Comparison of ENCODE assay signal across 8 cellular contexts in genomic region chr10:114045071-114045737, GRCh38. TPM values are rescaled to one million over a fixed set of nuclear protein-coding genes. Genes with fewer than 3 reads are reported as not detected.
A peak's percentile ranks its signal among the peaks of the same experiment; 100 is the strongest.
DNase-seq lines count a peak whose midpoint lies in the region; ATAC-seq and TF ChIP-seq lines count a peak whose summit lies in the region.

No MANE protein-coding gene starts in this region.

- no peaks in the 10 kb centered on the region for H3K9me3 ChIP-seq in mesodermal cell (ENCODE audit: control insufficient read depth, low read length)

- H3K36me3 ChIP-seq in GM06990 (ENCODE audit: control insufficient read depth, insufficient read depth, low read length) (no peaks in the 10 kb centered on the region), mesodermal cell (ENCODE audit: control insufficient read depth, insufficient read depth, low read length) (no peaks in the 10 kb centered on the region), urinary bladder (ENCODE audit: insufficient read depth) (no peaks in the 10 kb centered on the region)

- peak overlapping the region; percentile 52 for H3K27ac ChIP-seq in caudate nucleus (ENCODE audit: low read depth, low read length)
- no peak overlapping the region for H3K27ac ChIP-seq in mesodermal cell (ENCODE audit: low read depth, low read length, severe bottlenecking)
- H3K27ac ChIP-seq in urinary bladder (ENCODE audit: low read depth) = peak overlapping the region; percentile 76

- peak overlapping the region; percentile 47 for H3K4me3 ChIP-seq in GM06990 (replicated peaks; ENCODE audit: low read depth, low read length)
- peak overlapping the region; percentile 14 for H3K4me3 ChIP-seq in mesodermal cell (ENCODE audit: extremely low read depth, insufficient read depth, low read length, poor library complexity, severe bottlenecking)
- peak overlapping the region; percentile 42 for H3K4me3 ChIP-seq in urinary bladder (ENCODE audit: low read depth, low read length)

- H3K4me1 ChIP-seq in mesodermal cell (ENCODE audit: control insufficient read depth, insufficient read depth, low read length, poor library complexity, severe bottlenecking) = peaks cover 8% of the 10 kb centered on the region
- no peaks in the 10 kb centered on the region for H3K4me1 ChIP-seq in urinary bladder (ENCODE audit: insufficient read depth)

- ATAC-seq in HG03442 (IDR thresholded peaks at IDR 0.05; ENCODE audit: unreplicated experiment) = no peak

- no peak for TF ChIP-seq CTCF in GM06990 (IDR thresholded peaks at IDR 0.05; ENCODE audit: insufficient read depth, low read length, poor library complexity, severe bottlenecking)

- no peaks in the 10 kb centered on the region for H3K27me3 ChIP-seq in GM06990 (replicated peaks; ENCODE audit: control insufficient read depth, insufficient read depth, low read length)

- peak; percentile 20 for DNase-seq in GM06990 (ENCODE audit: extremely low read depth, insufficient read length)
- peak; percentile 24 for DNase-seq in NCI-H146 treated with DMSO at 0.1 percent for 48 hours (lab: John Stamatoyannopoulos, UW; ENCODE audit: unreplicated experiment)
- DNase-seq in caudate nucleus (lab: John Stamatoyannopoulos, UW) = peak in 6 of 61 donors; percentile 17 to 47 (median 25)
- DNase-seq in dedifferentiated amniotic fluid mesenchymal stem cell (ENCODE audit: extremely low spot score) = no peak
- no peak for DNase-seq in occipital lobe (lab: John Stamatoyannopoulos, UW)

- WGBS in mesodermal cell (ENCODE audit: insufficient coverage in 2 of 2), 2 experiments = 7 to 8% methylated on average over 63 to 65 of the region's 79 CpGs
- 2% methylated on average over 79 of the region's 79 CpGs for WGBS in urinary bladder

RNA-seq across cellular contexts. Expression of gene ADRB1, which starts 1.5 kb away (rescaled TPM):
- 0.29 TPM for polyA plus RNA-seq in mesodermal cell (2013, experiment 1 of 2)
- not detected for polyA plus RNA-seq in mesodermal cell (2013, experiment 2 of 2)
- total RNA-seq in urinary bladder = 1.7 TPM
- 0.57 TPM for polyA plus RNA-seq in urinary bladder
- 3.3 TPM for total RNA-seq in occipital lobe

Comparison
In these comparisons a context has a peak if more than half of its experiments do, and no peak if none do; other contexts are left out.
1. DNase-seq: peak in GM06990 (single experiment) and NCI-H146 treated with DMSO at 0.1 percent for 48 hours (single experiment); none in dedifferentiated amniotic fluid mesenchymal stem cell (single experiment) and occipital lobe (single experiment).
2. Peak in every context shown above with its lines, with median percentiles within 50 percentile points of each other: H3K4me3 ChIP-seq.